In the genomic region with DNA sequence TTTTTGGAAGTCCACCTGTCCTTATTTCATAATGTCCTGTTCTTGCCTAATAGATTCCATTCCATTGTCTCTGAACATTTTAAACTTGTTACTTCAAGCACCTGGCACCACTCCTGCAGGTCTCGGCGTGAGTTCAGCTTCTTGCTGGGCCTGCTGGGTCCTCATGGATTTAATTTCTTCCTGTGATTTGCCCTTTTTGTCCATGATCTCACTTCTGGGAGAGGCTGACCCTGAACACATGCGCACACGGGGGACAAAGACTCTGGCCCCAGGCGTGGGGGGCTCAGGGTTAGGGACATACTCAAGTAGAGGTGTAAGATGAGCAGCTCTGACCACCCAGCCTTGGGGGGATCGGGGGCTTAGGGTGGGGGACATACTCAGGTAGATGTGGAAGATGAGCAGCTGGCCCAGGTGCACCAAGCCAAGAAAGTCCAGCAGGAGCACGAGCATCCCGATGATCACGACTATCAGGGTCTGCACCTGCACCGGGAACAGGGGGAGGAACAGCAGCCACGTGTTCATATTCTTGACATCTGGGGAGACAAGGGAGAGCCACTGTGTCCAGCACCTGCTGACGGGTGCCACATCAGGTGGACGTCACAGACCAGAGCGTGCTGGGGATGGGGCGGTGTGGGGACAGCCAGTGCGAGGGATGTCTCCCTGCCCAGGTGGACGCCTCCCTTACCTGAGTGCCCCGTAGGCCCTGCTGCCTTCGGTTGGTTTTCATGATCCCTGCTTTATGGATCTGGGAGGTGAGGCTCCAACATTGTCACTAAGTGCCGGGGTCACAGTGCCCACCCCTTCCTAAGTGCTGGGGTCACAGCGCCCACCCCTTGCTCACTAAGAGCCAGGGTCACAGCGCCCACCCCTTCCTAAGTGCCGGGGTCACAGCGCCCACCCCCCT, we compare ENCODE assay signal across 9 cellular contexts. TPM values are rescaled to one million over a fixed set of nuclear protein-coding genes. Genes with fewer than 3 reads are reported as not detected.
DNase-seq lines count a peak whose midpoint lies in the region; ATAC-seq and TF ChIP-seq lines count a peak whose summit lies in the region.
"Not testable (repeated sequence)": the region's sequence is repeated elsewhere in the genome, so short reads cannot be mapped to it uniquely, and the experiment has no call there.
"Had no signal": no experiment of that assay in that cellular context is flagged by ENCODE, and none has a peak within 500 bp of the region (broad histone marks: within the 10 kb centered on the region; RNA-seq: fewer than 3 reads in every experiment).

No MANE protein-coding gene starts in this region.

- H3K36me3 ChIP-seq in WERI-Rb-1; hepatocyte (replicated peaks; ENCODE audit: insufficient read depth, low read depth); psoas muscle (ENCODE audit: insufficient read depth in 1 of 2, low read depth in 1 of 2): not testable (repeated sequence)

- not testable (repeated sequence) for H4K20me1 ChIP-seq in hepatocyte (ENCODE audit: insufficient read depth, poor library complexity, severe bottlenecking)

- not testable (repeated sequence) for H3K9me2 ChIP-seq in hepatocyte (replicated peaks; ENCODE audit: insufficient read depth)

- not testable (repeated sequence) for H3K9me3 Mint-ChIP-seq in CD14-positive monocyte; activated naive CD4-positive, alpha-beta T cell treated with anti-CD3 and anti-CD28 coated beads, Interleukin-2, amount 10 ng/mL, durations not matched to agents 7 days and 5 days; type B pancreatic cell

- intact Hi-C loops in CD14-positive monocyte (cut with micrococcal nuclease): loop anchor here in 1 of 2 donors (5.0 kb wide), 1 partner anchor 78 kb away; no protein-coding TSS in a partner anchor
- intact Hi-C loops in psoas muscle (cut with DNase I): loop anchor here in 1 of 2 donors (10.0 kb wide), 1 partner anchor 76 kb away; no protein-coding TSS in a partner anchor

- TF ChIP-seq CTCF in CD14-positive monocyte (IDR thresholded peaks at IDR 0.05); WERI-Rb-1 (IDR thresholded peaks at IDR 0.05; ENCODE audit: low read depth, low read length); epithelial cell of esophagus (IDR thresholded peaks at IDR 0.05; ENCODE audit: insufficient read depth, low read depth, low read length, missing control alignments); hepatocyte (IDR thresholded peaks at IDR 0.05; ENCODE audit: poor library complexity); psoas muscle (IDR thresholded peaks at IDR 0.05); type B pancreatic cell (conservative IDR thresholded peaks at IDR 0.05): not testable (repeated sequence)

- not testable (repeated sequence) for H3K9me3 ChIP-seq in WERI-Rb-1 (ENCODE audit: severe bottlenecking); hepatocyte (ENCODE audit: low read depth); psoas muscle

- not testable (repeated sequence) for H2AFZ ChIP-seq in hepatocyte

- H3K36me3 Mint-ChIP-seq in CD14-positive monocyte; activated naive CD4-positive, alpha-beta T cell treated with anti-CD3 and anti-CD28 coated beads, Interleukin-2, amount 10 ng/mL, durations not matched to agents 7 days and 5 days; type B pancreatic cell: not testable (repeated sequence)

- H3K27ac ChIP-seq in WERI-Rb-1, hepatocyte, psoas muscle: not testable (repeated sequence)

- not testable (repeated sequence) for H3K4me3 ChIP-seq in WERI-Rb-1 (ENCODE audit: low read depth, low read length); epithelial cell of esophagus (ENCODE audit: low read length); hepatocyte; psoas muscle

- not testable (repeated sequence) for H3K79me2 ChIP-seq in hepatocyte

- H3K27me3 ChIP-seq in WERI-Rb-1 (ENCODE audit: insufficient read depth, low read depth, severe bottlenecking); hepatocyte; psoas muscle (ENCODE audit: insufficient read depth in 3 of 3, low read length in 2 of 3): not testable (repeated sequence)

- DNase-seq in CD14-positive monocyte (ENCODE audit: low spot score) (peak; percentile 54), WERI-Rb-1 (peak; percentile 10), epithelial cell of esophagus (ENCODE audit: low read depth) (peak; percentile 85), hepatocyte (ENCODE audit: low spot score) (peak; percentile 5), medulla oblongata (ENCODE audit: extremely low spot score) (peak; percentile 1), psoas muscle (peak; percentile 17 to 46), type B pancreatic cell (ENCODE audit: extremely low spot score, unreplicated experiment) (peak; percentile 69)
- DNase-seq in activated naive CD4-positive, alpha-beta T cell treated with anti-CD3 and anti-CD28 coated beads, Interleukin-2, amount 10 ng/mL, durations not matched to agents 7 days and 5 days: peak; percentile 19

- WGBS in hepatocyte (ENCODE audit: low lambda C conversion rate, missing lambda C conversion rate): 91% methylated on average over 23 of the region's 24 CpGs
- WGBS in psoas muscle, 3 donors: 88 to 94% (median 93%) methylated on average over 24 of the region's 24 CpGs

- ATAC-seq in psoas muscle: not testable (repeated sequence)

- H3K4me3 Mint-ChIP-seq in CD14-positive monocyte; activated naive CD4-positive, alpha-beta T cell treated with anti-CD3 and anti-CD28 coated beads, Interleukin-2, amount 10 ng/mL, durations not matched to agents 7 days and 5 days; type B pancreatic cell: not testable (repeated sequence)

- CTCF ChIA-PET in activated naive CD4-positive, alpha-beta T cell treated with anti-CD3 and anti-CD28 coated beads, Interleukin-2, amount 10 ng/mL, durations not matched to agents 7 days and 5 days (lab: Charles Lee): not testable (repeated sequence)

- H3K27me3 Mint-ChIP-seq in CD14-positive monocyte (ENCODE audit: low read depth in 3 of 3): peaks cover 2 to 12% (median 3%) of the 10 kb centered on the region in 3 donors
- not testable (repeated sequence) for H3K27me3 Mint-ChIP-seq in activated naive CD4-positive, alpha-beta T cell treated with anti-CD3 and anti-CD28 coated beads, Interleukin-2, amount 10 ng/mL, durations not matched to agents 7 days and 5 days; type B pancreatic cell

- H3K27ac Mint-ChIP-seq in CD14-positive monocyte, type B pancreatic cell: not testable (repeated sequence)
- H3K27ac Mint-ChIP-seq in activated naive CD4-positive, alpha-beta T cell treated with anti-CD3 and anti-CD28 coated beads, Interleukin-2, amount 10 ng/mL, durations not matched to agents 7 days and 5 days: peak overlapping the region; percentile 3

- not testable (repeated sequence) for H3K4me1 Mint-ChIP-seq in CD14-positive monocyte; activated naive CD4-positive, alpha-beta T cell treated with anti-CD3 and anti-CD28 coated beads, Interleukin-2, amount 10 ng/mL, durations not matched to agents 7 days and 5 days; type B pancreatic cell (ENCODE audit: unreplicated experiment)

- H3K4me2 ChIP-seq in hepatocyte: not testable (repeated sequence)

- H3K4me1 ChIP-seq in hepatocyte (ENCODE audit: insufficient read depth); psoas muscle: not testable (repeated sequence)

RNA-seq across cellular contexts. Expression of gene ZDHHC11, which starts 10.4 kb away (rescaled TPM):
- not detected for polyA plus RNA-seq in CD14-positive monocyte
- total RNA-seq in hepatocyte: 3.0 and 5.8 TPM in 2 replicates
- 7.3 and 8.5 TPM in 2 replicates for polyA plus RNA-seq in hepatocyte
- 1 to 10 TPM; 1.6 to 9.4 (median 2.8) TPM for total RNA-seq in psoas muscle
- 1 to 10 TPM in 1 of 3 donors, under 1 TPM in 2; 0.44 to 6.7 (median 0.51) TPM for polyA plus RNA-seq in psoas muscle
- total RNA-seq in type B pancreatic cell (ENCODE audit: low replicate concordance): 20.8 and 27.5 TPM in 2 replicates
- polyA plus RNA-seq: CD4-positive, CD25-positive, alpha-beta regulatory T cell had no signal

RNA-seq across cellular contexts. Expression of gene BRD9, which starts 52.2 kb away (rescaled TPM):
- polyA plus RNA-seq in CD14-positive monocyte (1 to 10 TPM; 5.3 to 9.3 TPM), hepatocyte (17.8 and 22.0 TPM in 2 replicates), psoas muscle (10 to 100 TPM; 18.7 to 26.6 (median 24.8) TPM)
- total RNA-seq in hepatocyte (16.5 and 20.3 TPM in 2 replicates), psoas muscle (10 to 100 TPM; 21.3 to 28.0 (median 22.3) TPM), type B pancreatic cell (ENCODE audit: low replicate concordance) (38.2 and 55.6 TPM in 2 replicates)

RNA-seq across cellular contexts. Expression of gene TRIP13, which starts 52.3 kb away (rescaled TPM):
- polyA plus RNA-seq in CD14-positive monocyte (1 to 10 TPM in 1 of 2 donors, not detected in 1; 1.2 TPM), hepatocyte (8.7 and 9.2 TPM in 2 replicates), psoas muscle (1 to 10 TPM in 1 of 3 donors, under 1 TPM in 2; 0.44 to 2.9 (median 0.83) TPM)
- total RNA-seq in hepatocyte (6.5 and 9.4 TPM in 2 replicates), psoas muscle (under 1 TPM; 0.39 to 0.89 (median 0.76) TPM), type B pancreatic cell (ENCODE audit: low replicate concordance) (9.3 and 18.2 TPM in 2 replicates)

RNA-seq across cellular contexts. Expression of gene ZDHHC11B, which starts 55.8 kb away (rescaled TPM):
- polyA plus RNA-seq in CD14-positive monocyte (not detected), hepatocyte (1.3 and 1.9 TPM in 2 replicates), psoas muscle (1 to 10 TPM in 1 of 3 donors, under 1 TPM in 2; 0.38 to 1.3 (median 0.55) TPM)
- total RNA-seq in hepatocyte (0.16 and 0.83 TPM in 2 replicates), psoas muscle (1 to 10 TPM in 3 of 4 donors, under 1 TPM in 1; 0.99 to 7.4 (median 2.8) TPM), type B pancreatic cell (ENCODE audit: low replicate concordance) (2.2 and 4.0 TPM in 2 replicates)
- polyA plus RNA-seq: CD4-positive, CD25-positive, alpha-beta regulatory T cell had no signal

Comparison
In these comparisons a context has a peak if more than half of its experiments do, and no peak if none do; other contexts are left out.
1. DNase-seq: peak in every context shown above with its lines; median percentile 85 in epithelial cell of esophagus; 69 in type B pancreatic cell; 54 in CD14-positive monocyte; 32 in psoas muscle; 19 in activated naive CD4-positive, alpha-beta T cell treated with anti-CD3 and anti-CD28 coated beads, Interleukin-2, amount 10 ng/mL, durations not matched to agents 7 days and 5 days; 10 in WERI-Rb-1; 5 in hepatocyte; 1 in medulla oblongata.